Comparison of ENCODE assay signal across 13 cellular contexts in the genomic region with DNA sequence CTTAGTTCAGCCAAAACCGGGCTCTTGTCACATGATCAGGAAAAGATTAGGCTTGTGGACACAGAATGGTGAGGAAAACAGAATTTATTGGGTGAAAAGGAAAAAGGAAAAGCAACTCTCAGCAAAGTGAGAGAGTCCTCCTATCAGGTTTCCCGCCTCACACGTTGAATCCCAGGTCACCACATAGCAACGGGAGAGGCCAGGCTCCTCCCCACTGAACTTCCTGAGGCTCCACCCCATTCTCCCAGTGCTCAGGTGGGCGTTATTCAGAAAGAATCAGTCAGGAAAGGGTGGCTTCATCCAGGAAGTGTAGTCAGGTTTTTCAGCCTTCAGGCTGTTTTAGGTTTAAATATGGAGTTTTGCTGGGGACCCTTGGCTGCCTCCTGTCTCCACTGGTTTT.
DNase-seq lines count a peak whose midpoint lies in the region; ATAC-seq and TF ChIP-seq lines count a peak whose summit lies in the region.
"Had no signal": no experiment of that assay in that cellular context is flagged by ENCODE, and none has a peak within 500 bp of the region (broad histone marks: within the 10 kb centered on the region; RNA-seq: fewer than 3 reads in every experiment).

No MANE protein-coding gene starts in this region.

- no peaks in the 10 kb centered on the region for H3K9me3 Mint-ChIP-seq in WTC11
- H3K9me3 Mint-ChIP-seq: CD4-positive, alpha-beta T cell; stimulated activated memory B cell treated with anti-CD40 and anti-IgM and Interleukin-4, amounts not matched to agents 10 μg/mL and 1 μg/mL and 100 μg/mL, for 72 hours; T-cell had no signal

- no peaks in the 10 kb centered on the region for H3K36me3 Mint-ChIP-seq in WTC11
- H3K36me3 Mint-ChIP-seq: stimulated activated memory B cell treated with anti-CD40 and anti-IgM and Interleukin-4, amounts not matched to agents 10 μg/mL and 1 μg/mL and 100 μg/mL, for 72 hours; T-cell had no signal

- H3K27ac ChIP-seq in tibial artery: peak overlapping the region; percentile 20 to 51

- H3K4me1 Mint-ChIP-seq in WTC11: peaks cover 16% of the 10 kb centered on the region
- H3K4me1 Mint-ChIP-seq: stimulated activated memory B cell treated with anti-CD40 and anti-IgM and Interleukin-4, amounts not matched to agents 10 μg/mL and 1 μg/mL and 100 μg/mL, for 72 hours; T-cell had no signal

- peaks cover 0 to 23% (median 16%) of the 10 kb centered on the region in 4 donors for H3K4me1 ChIP-seq in tibial artery

- intact Hi-C loops in tibial artery (cut with DNase I; ENCODE audit: low total_unique reads): no loop called here

- H3K4me3 ChIP-seq in tibial artery: no peak overlapping the region

- peak; percentile 100 for ATAC-seq in WTC11
- ATAC-seq in GM21786 (IDR thresholded peaks at IDR 0.05; ENCODE audit: unreplicated experiment): no peak
- ATAC-seq: stimulated activated memory B cell treated with anti-CD40 and anti-IgM and Interleukin-4, amounts not matched to agents 10 μg/mL and 1 μg/mL and 100 μg/mL, for 72 hours; T-cell had no signal

- H3K9me3 ChIP-seq in tibial artery: no peaks in the 10 kb centered on the region

- peaks cover 2% of the 10 kb centered on the region for H3K27me3 Mint-ChIP-seq in WTC11 (ENCODE audit: low read depth)
- H3K27me3 Mint-ChIP-seq: CD4-positive, alpha-beta T cell had no signal

- CTCF ChIA-PET in WTC11 (lab: Charles Lee): no interaction called here

- H3K36me3 ChIP-seq in tibial artery: no peaks in the 10 kb centered on the region

- no peaks in the 10 kb centered on the region for H3K27me3 ChIP-seq in tibial artery

- TF ChIP-seq CTCF in WTC11 (IDR thresholded peaks at IDR 0.05): no peak
- no peak for TF ChIP-seq CTCF in tibial artery (IDR thresholded peaks at IDR 0.05)

- POLR2A ChIA-PET in WTC11 (lab: Charles Lee): no interaction called here

- H3K27ac Mint-ChIP-seq in WTC11: no peak overlapping the region
- H3K27ac Mint-ChIP-seq: CD4-positive, alpha-beta T cell; stimulated activated memory B cell treated with anti-CD40 and anti-IgM and Interleukin-4, amounts not matched to agents 10 μg/mL and 1 μg/mL and 100 μg/mL, for 72 hours; T-cell had no signal

- H3K4me3 Mint-ChIP-seq in WTC11: no peak overlapping the region
- H3K4me3 Mint-ChIP-seq: CD4-positive, alpha-beta T cell; stimulated activated memory B cell treated with anti-CD40 and anti-IgM and Interleukin-4, amounts not matched to agents 10 μg/mL and 1 μg/mL and 100 μg/mL, for 72 hours; T-cell had no signal

- DNase-seq in HT-29 (ENCODE audit: low spot score) (peak; percentile 70), WTC11 (ENCODE audit: low spot score) (peak; percentile 42), islet precursor cell (peak; percentile 61), tibial artery (no peak), HuH-7 (ENCODE audit: low spot score) (no peak)
- no peak for DNase-seq in activated naive CD4-positive, alpha-beta T cell (lab: John Stamatoyannopoulos, UW)
- DNase-seq: activated gamma-delta T cell; CD4-positive, alpha-beta T cell; mesenchymal stem cell; NCI-H187; T-cell had no signal

TF ChIP-seq in WTC11, 78 proteins besides CTCF, POLR2A, EP300 and RAD21:
- no peak for TF ChIP-seq FOXJ3 (CRISPR knock-in tag; IDR thresholded peaks at IDR 0.05; ENCODE audit: borderline replicate concordance)
- no peak for TF ChIP-seq NR2C2 (CRISPR knock-in tag; IDR thresholded peaks at IDR 0.05)
- TF ChIP-seq SP1 (CRISPR knock-in tag; conservative IDR thresholded peaks at IDR 0.05): no peak
- TF ChIP-seq ZNF219 (CRISPR knock-in tag; IDR thresholded peaks at IDR 0.05; ENCODE audit: borderline replicate concordance): no peak
- no peak for TF ChIP-seq JUN (CRISPR knock-in tag; IDR thresholded peaks at IDR 0.05)
- TF ChIP-seq ESRRA (CRISPR knock-in tag; IDR thresholded peaks at IDR 0.05; ENCODE audit: borderline replicate concordance): no peak
TF ChIP-seq in WTC11: peak in this region for 0.

Comparison
In these comparisons a context has a peak if more than half of its experiments do, and no peak if none do; other contexts are left out.
1. DNase-seq: peak in HT-29 (single experiment), WTC11 (single experiment) and islet precursor cell (single experiment); none in tibial artery (0 of 2), HuH-7 (single experiment) and activated naive CD4-positive, alpha-beta T cell (0 of 4).